ENCODE assay signal across 8 cellular contexts in the genomic region with DNA sequence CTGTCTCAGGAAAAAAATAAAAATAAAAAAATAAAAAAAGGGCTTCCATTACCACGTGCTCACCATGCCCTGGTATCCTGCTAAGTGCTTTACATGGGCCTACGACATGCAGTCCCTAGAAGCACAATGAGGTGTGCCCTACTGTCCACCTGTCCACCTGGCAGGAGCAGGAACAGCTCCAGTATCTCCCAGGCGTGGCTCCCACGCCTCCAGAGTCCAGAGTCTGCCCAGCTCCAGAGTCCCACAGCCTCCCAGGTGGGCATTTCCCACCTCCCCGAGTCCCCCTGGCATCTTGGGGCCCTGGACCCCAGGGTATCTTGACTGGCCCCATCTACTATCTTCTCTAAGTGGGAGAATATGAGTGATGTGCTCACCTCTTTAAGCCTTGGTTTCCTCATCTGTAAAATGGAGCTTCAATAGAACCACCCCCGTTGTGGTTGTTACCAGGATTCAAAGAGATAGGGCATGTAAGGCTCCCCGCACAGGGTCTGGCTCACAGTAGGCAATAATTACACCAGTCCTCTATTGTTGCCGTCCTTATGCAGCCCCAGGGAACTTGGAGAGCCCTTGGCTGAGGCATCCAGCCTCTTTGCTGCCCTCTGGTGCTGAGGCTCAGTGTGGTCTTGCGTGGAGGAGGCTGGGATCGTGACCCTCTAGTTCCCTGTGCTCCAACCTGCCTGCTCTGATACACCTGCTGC. TPM values are rescaled to one million over a fixed set of nuclear protein-coding genes. Genes with fewer than 3 reads are reported as not detected.
A peak's percentile ranks its signal among the peaks of the same experiment; 100 is the strongest.
DNase-seq lines count a peak whose midpoint lies in the region; ATAC-seq, FAIRE-seq and TF ChIP-seq lines count a peak whose summit lies in the region.

No MANE protein-coding gene starts in this region.

- peaks cover 6 to 13% of the 10 kb centered on the region in 2 donors for H3K4me1 Mint-ChIP-seq in effector memory CD8-positive, alpha-beta T cell (ENCODE audit: low read depth in 2 of 2)

- FAIRE-seq in GM19239 (lab: Jason Lieb, UNC) = no peak

- no peaks in the 10 kb centered on the region for H3K36me3 Mint-ChIP-seq in effector memory CD8-positive, alpha-beta T cell (ENCODE audit: insufficient read depth)

- H3K4me3 ChIP-seq in AG04449 (ENCODE audit: low read depth, low read length) (no peak overlapping the region), GM12875 (ENCODE audit: low read depth, low read length) (no peak overlapping the region), epithelial cell of esophagus (ENCODE audit: low read length) (no peak overlapping the region)

- CTCF ChIA-PET in AG04449 (lab: Yijun Ruan, JAX) = interaction anchor here (1.6 to 35.6 kb wide), 6 partner anchors 10 to 262 kb away, joined by 3 to 2422 read pairs (median 222); a partner anchor contains a TSS

- no peak overlapping the region for H3K27ac Mint-ChIP-seq in effector memory CD8-positive, alpha-beta T cell

- POLR2A ChIA-PET in AG04449 (lab: Yijun Ruan, JAX) = no interaction called here

- no peak for DNase-seq in AG04449 (ENCODE audit: low read depth, low spot score)
- DNase-seq in NCI-H69 (lab: John Stamatoyannopoulos, UW) = peak; percentile 94
- DNase-seq in epithelial cell of esophagus (ENCODE audit: low read depth) = peak; percentile 64
- peak; percentile 8 for DNase-seq in pulmonary artery endothelial cell (ENCODE audit: low read depth, low spot score)
- DNase-seq in effector memory CD8-positive, alpha-beta T cell = no peak
- no peak for DNase-seq in GM19239 (ENCODE audit: insufficient read length, low spot score)

- TF ChIP-seq CTCF in AG04449 (IDR thresholded peaks at IDR 0.05; ENCODE audit: insufficient read depth, low read length, missing control alignments) = peak; percentile 79
- TF ChIP-seq CTCF in GM12875 (IDR thresholded peaks at IDR 0.05; ENCODE audit: borderline replicate concordance, insufficient read depth, low read depth, low read length) = peak; percentile 63
- TF ChIP-seq CTCF in epithelial cell of esophagus (IDR thresholded peaks at IDR 0.05; ENCODE audit: insufficient read depth, low read depth, low read length, missing control alignments) = peak; percentile 64

- ATAC-seq in effector memory CD8-positive, alpha-beta T cell (replicated peaks) = no peak
- no peak for ATAC-seq in HG03469 (IDR thresholded peaks at IDR 0.05; ENCODE audit: unreplicated experiment)

- no peak overlapping the region for H3K4me3 Mint-ChIP-seq in effector memory CD8-positive, alpha-beta T cell

- H3K9me3 Mint-ChIP-seq in effector memory CD8-positive, alpha-beta T cell = no peaks in the 10 kb centered on the region

- H3K27me3 Mint-ChIP-seq in effector memory CD8-positive, alpha-beta T cell = peaks cover 10 to 71% of the 10 kb centered on the region in 2 donors

RNA-seq across cellular contexts. Expression of a gene that starts 8.9 kb away (rescaled TPM):
- not detected in 2 replicates for total RNA-seq in pulmonary artery endothelial cell

RNA-seq across cellular contexts. Expression of a gene that starts 34.1 kb away (rescaled TPM):
- total RNA-seq in pulmonary artery endothelial cell = not detected in 2 replicates

Comparison
In these comparisons a context has a peak if more than half of its experiments do, and no peak if none do; other contexts are left out.
1. DNase-seq: peak in NCI-H69 (single experiment), epithelial cell of esophagus (single experiment) and pulmonary artery endothelial cell (single experiment); none in AG04449 (single experiment), effector memory CD8-positive, alpha-beta T cell (0 of 3) and GM19239 (single experiment).
2. Peak in every context shown above with its lines, with median percentiles within 50 percentile points of each other: CTCF ChIP-seq.